Comparison of ENCODE assay signal across 8 cellular contexts in the genomic region with DNA sequence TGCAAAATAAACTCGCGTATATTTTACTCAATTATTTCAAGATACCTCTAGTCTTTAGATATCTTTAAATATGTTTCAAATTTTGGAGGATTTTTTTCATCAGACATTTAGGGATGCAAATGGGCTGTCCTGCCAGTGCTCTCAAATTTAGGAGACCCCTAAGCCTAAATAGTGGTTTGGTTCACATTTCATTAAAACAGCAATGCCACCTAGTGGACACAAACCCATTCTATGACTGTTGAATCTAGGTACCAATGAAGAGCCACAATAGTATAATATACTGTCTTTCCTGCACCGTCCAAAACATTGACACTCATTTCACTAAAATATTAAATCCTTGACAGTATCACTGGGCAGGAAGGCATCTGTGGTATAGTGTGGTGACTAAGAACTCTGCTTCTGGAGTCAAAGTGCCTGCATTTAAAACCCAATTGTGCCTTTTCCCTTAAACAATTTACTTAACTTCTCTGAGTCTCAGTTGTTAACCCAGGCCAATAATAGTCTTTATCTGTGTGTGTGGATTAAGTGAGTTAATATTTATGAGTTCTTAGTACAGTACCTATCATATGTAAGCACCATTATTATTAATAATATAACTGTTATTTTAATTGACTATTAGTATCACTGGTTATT.
A peak's percentile ranks its signal among the peaks of the same experiment; 100 is the strongest.
DNase-seq lines count a peak whose midpoint lies in the region; ATAC-seq and TF ChIP-seq lines count a peak whose summit lies in the region.

No MANE protein-coding gene starts in this region.

- DNase-seq in GM10266 (ENCODE audit: extremely low spot score): peak; percentile 11
- DNase-seq in HFF-Myc (ENCODE audit: extremely low read depth, low read depth): peak; percentile 6
- DNase-seq in RWPE1 (ENCODE audit: low spot score): peak; percentile 5
- peak; percentile 31 for DNase-seq in iPS-NIHi7 (ENCODE audit: extremely low spot score)
- DNase-seq in ureter (ENCODE audit: low spot score): no peak
- no peak for DNase-seq in kidney tubule cell (ENCODE audit: low spot score)
- no peak for DNase-seq in activated T-cell treated with anti-CD3 and anti-CD28 coated beads, Interleukin-2, amount 50 U/mL, for 48 hours

- TF ChIP-seq CTCF in GM10266 (IDR thresholded peaks at IDR 0.05; ENCODE audit: control insufficient read depth, insufficient read depth, low read depth, missing control alignments): peak; percentile 61
- TF ChIP-seq CTCF in HFF-Myc (IDR thresholded peaks at IDR 0.05; ENCODE audit: low read depth, low read length, missing control alignments): peak; percentile 52
- TF ChIP-seq CTCF in RWPE1 (conservative IDR thresholded peaks at IDR 0.05; ENCODE audit: low read depth): peak; percentile 53

- no peak overlapping the region for H3K4me3 ChIP-seq in HFF-Myc (replicated peaks; ENCODE audit: low read depth, low read length)

- POLR2A ChIA-PET in RWPE1 (lab: Yijun Ruan, JAX; ENCODE audit: low non-redundant PET): no interaction called here

- no peak for ATAC-seq in GM19463 (IDR thresholded peaks at IDR 0.05; ENCODE audit: unreplicated experiment)

- H3K27ac ChIP-seq in RWPE1: no peak overlapping the region

- CTCF ChIA-PET in RWPE1 (lab: Yijun Ruan, JAX): interaction anchor here (0.6 to 0.7 kb wide), 2 partner anchors 36 to 105 kb away, joined by 3 read pairs; no protein-coding TSS in a partner anchor

Comparison
In these comparisons a context has a peak if more than half of its experiments do, and no peak if none do; other contexts are left out.
1. DNase-seq: peak in GM10266 (single experiment), HFF-Myc (single experiment), RWPE1 (single experiment) and iPS-NIHi7 (single experiment); none in ureter (single experiment), kidney tubule cell (single experiment) and activated T-cell treated with anti-CD3 and anti-CD28 coated beads, Interleukin-2, amount 50 U/mL, for 48 hours (0 of 2).
2. Peak in every context shown above with its lines, with median percentiles within 50 percentile points of each other: CTCF ChIP-seq.